Comparison of ENCODE assay signal across 9 cellular contexts in the genomic region with DNA sequence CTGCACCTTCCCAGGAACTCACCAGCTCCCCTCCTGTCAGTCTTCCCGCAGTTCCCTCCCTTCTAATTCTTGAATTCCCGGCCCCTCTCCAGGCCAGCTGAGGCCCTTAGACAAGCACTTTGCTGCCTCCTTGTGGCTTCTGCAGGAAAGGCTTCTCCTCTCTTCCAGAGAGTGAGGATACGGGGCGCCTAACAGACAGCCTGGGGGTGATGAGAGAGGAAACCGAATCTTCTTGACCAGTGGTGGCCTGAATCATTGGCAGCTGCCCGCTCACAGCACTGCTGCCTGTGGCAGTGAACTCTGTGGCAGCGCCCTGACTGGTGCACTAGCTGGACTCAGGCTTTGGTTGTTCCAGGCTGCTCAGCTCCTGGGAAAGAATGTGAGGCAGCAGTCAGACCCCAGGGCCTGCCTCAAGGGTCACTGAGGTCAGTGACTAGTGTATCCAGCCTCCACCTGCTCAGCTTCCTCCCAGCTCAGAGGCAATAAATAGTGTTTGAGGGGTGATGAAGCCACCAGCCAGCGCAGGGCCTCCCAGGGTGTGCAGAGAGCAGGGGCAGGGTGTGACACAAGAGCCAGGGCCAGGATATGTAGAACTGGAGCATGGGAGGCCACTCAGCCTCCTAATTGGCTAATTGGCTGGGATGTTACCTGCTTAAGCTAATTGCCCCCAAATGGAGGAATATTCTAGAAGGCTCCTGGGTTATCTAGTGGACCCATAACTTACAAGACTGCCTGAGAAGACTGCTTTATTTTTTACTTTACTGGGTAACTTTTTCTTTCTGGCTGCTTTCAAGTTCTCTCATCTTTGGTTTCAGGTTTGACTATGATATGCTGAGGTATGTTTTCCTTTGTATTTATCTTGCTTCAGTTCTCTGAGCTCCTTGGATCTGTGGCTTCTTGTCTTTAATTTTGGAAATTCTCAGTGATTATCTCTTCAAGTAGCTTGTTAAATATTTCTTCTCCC. TPM values are rescaled to one million over a fixed set of nuclear protein-coding genes. Genes with fewer than 3 reads are reported as not detected.
DNase-seq lines count a peak whose midpoint lies in the region; ATAC-seq and TF ChIP-seq lines count a peak whose summit lies in the region.
"Had no signal": no experiment of that assay in that cellular context is flagged by ENCODE, and none has a peak within 500 bp of the region (broad histone marks: within the 10 kb centered on the region; RNA-seq: fewer than 3 reads in every experiment).

No MANE protein-coding gene starts in this region.

- POLR2A ChIA-PET in CD4-positive, alpha-beta T cell (lab: Charles Lee): interaction anchor here (1.0 to 1.8 kb wide), 2 partner anchors 41 to 222 kb away, joined by 3 to 6 read pairs; no protein-coding TSS in a partner anchor

- H3K27me3 Mint-ChIP-seq in CD4-positive, alpha-beta T cell: no peaks in the 10 kb centered on the region
- H3K27me3 Mint-ChIP-seq: IgD-negative memory B cell had no signal

- H3K36me3 Mint-ChIP-seq in CD4-positive, alpha-beta T cell (ENCODE audit: low read depth): peaks cover 31% of the 10 kb centered on the region

- H3K36me3 ChIP-seq in right lobe of liver: no peaks in the 10 kb centered on the region

- no peak for TF ChIP-seq POLR2A in right lobe of liver (IDR thresholded peaks at IDR 0.05)

- H3K4me3 ChIP-seq in right lobe of liver: no peak overlapping the region

- ATAC-seq in CD4-positive, alpha-beta T cell (ENCODE audit: poor library complexity): peak; percentile 84
- ATAC-seq in right lobe of liver: peak; percentile 87 to 95 (median 90)
- ATAC-seq in HG03045 (IDR thresholded peaks at IDR 0.05; ENCODE audit: unreplicated experiment): no peak

- H3K4me1 ChIP-seq in right lobe of liver: peaks cover 0 to 3% (median 0%) of the 10 kb centered on the region in 4 donors

- CTCF ChIA-PET in CD4-positive, alpha-beta T cell (lab: Charles Lee): interaction anchor here (0.6 to 3.3 kb wide), 13 partner anchors 10 to 258 kb away, joined by 3 to 20 read pairs (median 4); a partner anchor contains a TSS

- 0% methylated on average over 6 of the region's 8 CpGs for WGBS in right lobe of liver (ENCODE audit: insufficient coverage, low coverage, low lambda C conversion rate, missing lambda C conversion rate)

- peak; percentile 66 for TF ChIP-seq CTCF in CD4-positive, alpha-beta T cell (IDR thresholded peaks at IDR 0.05)
- peak; percentile 73 to 82 (median 80) for TF ChIP-seq CTCF in right lobe of liver (IDR thresholded peaks at IDR 0.05)

- H3K4me1 Mint-ChIP-seq in CD4-positive, alpha-beta T cell (ENCODE audit: low read depth): peaks cover 6% of the 10 kb centered on the region

- peak; percentile 24 to 64 (median 42) for DNase-seq in CD4-positive, alpha-beta T cell
- peak; percentile 70 for DNase-seq in HCEC 1CT
- peak; percentile 85 for DNase-seq in NCI-H226
- peak; percentile 69 for DNase-seq in activated CD4-positive, alpha-beta T cell treated with anti-CD3 and anti-CD28 coated beads for 48 hours
- DNase-seq in dermis microvascular lymphatic vessel endothelial cell (ENCODE audit: low read depth in 2 of 2): peak; percentile 34 to 75
- peak in 2 of 3 donors; percentile 57 to 68 for DNase-seq in right lobe of liver
- peak in 2 of 3 donors; percentile 20 to 22 for DNase-seq in stimulated activated CD4-positive, alpha-beta T cell treated with anti-CD3 and anti-CD28 coated beads, TNF-alpha, amount 100 ng/mL, for 1 hour (ENCODE audit: low read depth in 3 of 3, low spot score in 1 of 3)

- H3K9me3 ChIP-seq in CD4-positive, alpha-beta T cell (ENCODE audit: control insufficient read depth, low read length): no peaks in the 10 kb centered on the region
- no peaks in the 10 kb centered on the region for H3K9me3 ChIP-seq in right lobe of liver

- intact Hi-C loops in CD4-positive, alpha-beta T cell (cut with DNase I, micrococcal nuclease): loop anchor here (1.0 to 5.0 kb wide), 4 partner anchors 36 to 223 kb away; a partner anchor contains a TSS
- intact Hi-C loops in right lobe of liver (cut with DNase I): no loop called here

- H3K27me3 ChIP-seq in CD4-positive, alpha-beta T cell (ENCODE audit: control insufficient read depth, insufficient read depth, low read length): no peaks in the 10 kb centered on the region
- no peaks in the 10 kb centered on the region for H3K27me3 ChIP-seq in right lobe of liver

- no peak overlapping the region for H3K4me3 Mint-ChIP-seq in CD4-positive, alpha-beta T cell

- H3K9me3 Mint-ChIP-seq in CD4-positive, alpha-beta T cell: no peaks in the 10 kb centered on the region
- H3K9me3 Mint-ChIP-seq: IgD-negative memory B cell had no signal

- H3K27ac Mint-ChIP-seq in CD4-positive, alpha-beta T cell: no peak overlapping the region

- no peak overlapping the region for H3K27ac ChIP-seq in CD4-positive, alpha-beta T cell (ENCODE audit: low read depth, low read length)
- no peak overlapping the region for H3K27ac ChIP-seq in right lobe of liver

RNA-seq across cellular contexts. Expression of a gene that starts 12.9 kb away (rescaled TPM):
- total RNA-seq in CD4-positive, alpha-beta T cell: 10 to 100 TPM; 49.0 to 56.4 TPM
- total RNA-seq in dermis microvascular lymphatic vessel endothelial cell (48.5 and 52.7 TPM in 2 replicates), right lobe of liver (10 to 100 TPM; 16.0 to 23.0 (median 20.4) TPM)

RNA-seq across cellular contexts. Expression of a gene that starts 24.6 kb away (rescaled TPM):
- total RNA-seq in CD4-positive, alpha-beta T cell: under 1 TPM; 0.64 to 0.74 TPM
- total RNA-seq in dermis microvascular lymphatic vessel endothelial cell (0.13 TPM in 2 replicates), right lobe of liver (1 to 10 TPM in 1 of 6 experiments, under 1 TPM in 5; 0.24 to 1.4 (median 0.71) TPM)

RNA-seq across cellular contexts. Expression of a gene that starts 42.0 kb away (rescaled TPM):
- 1 to 10 TPM; 2.4 to 3.4 TPM for total RNA-seq in CD4-positive, alpha-beta T cell
- total RNA-seq in dermis microvascular lymphatic vessel endothelial cell (under 0.01 and 0.13 TPM in 2 replicates), right lobe of liver (under 1 TPM in 3 of 6 experiments, not detected in 3; 0.09 to 0.25 (median 0.16) TPM)

RNA-seq across cellular contexts. Expression of a gene that starts 42.5 kb away (rescaled TPM):
- 1 to 10 TPM; 4.7 to 6.5 TPM for total RNA-seq in CD4-positive, alpha-beta T cell
- total RNA-seq in dermis microvascular lymphatic vessel endothelial cell (1.5 and 1.8 TPM in 2 replicates), right lobe of liver (1 to 10 TPM; 4.7 to 8.2 (median 6.3) TPM)

Comparison
In these comparisons a context has a peak if more than half of its experiments do, and no peak if none do; other contexts are left out.
1. DNase-seq: peak in every context shown above with its lines; median percentile 85 in NCI-H226; 70 in HCEC 1CT; 69 in activated CD4-positive, alpha-beta T cell treated with anti-CD3 and anti-CD28 coated beads for 48 hours; 62 in right lobe of liver; 54 in dermis microvascular lymphatic vessel endothelial cell; 42 in CD4-positive, alpha-beta T cell; 21 in stimulated activated CD4-positive, alpha-beta T cell treated with anti-CD3 and anti-CD28 coated beads, TNF-alpha, amount 100 ng/mL, for 1 hour.
2. intact Hi-C loops: an anchor here in CD4-positive, alpha-beta T cell (1.0 to 5.0 kb wide); none called in right lobe of liver.